In genomic region chr1:1068374-1069060, GRCh38 we compare ENCODE assay signal across 6 cellular contexts. TPM values are rescaled to one million over a fixed set of nuclear protein-coding genes. Genes with fewer than 3 reads are reported as not detected.
DNase-seq lines count a peak whose midpoint lies in the region; ATAC-seq and TF ChIP-seq lines count a peak whose summit lies in the region.

No MANE protein-coding gene starts in this region.

- peak overlapping the region; percentile 15 to 87 (median 73) for H3K4me3 Mint-ChIP-seq in CD4-positive, CD25-positive, alpha-beta regulatory T cell
- peak overlapping the region; percentile 74 for H3K4me3 Mint-ChIP-seq in activated naive CD8-positive, alpha-beta T cell treated with anti-CD3 and anti-CD28 coated beads for 36 hours
- peak overlapping the region; percentile 52 for H3K4me3 Mint-ChIP-seq in natural killer cell

- intact Hi-C loops in natural killer cell (cut with micrococcal nuclease) = no loop called here

- H3K4me1 ChIP-seq in CD4-positive, CD25-positive, alpha-beta regulatory T cell (ENCODE audit: control insufficient read depth, insufficient read depth, low read length, poor library complexity, severe bottlenecking) = peaks cover 29% of the 10 kb centered on the region

- H3K27me3 Mint-ChIP-seq in CD4-positive, CD25-positive, alpha-beta regulatory T cell = peaks cover 10% of the 10 kb centered on the region
- no peaks in the 10 kb centered on the region for H3K27me3 Mint-ChIP-seq in activated naive CD8-positive, alpha-beta T cell treated with anti-CD3 and anti-CD28 coated beads for 36 hours
- H3K27me3 Mint-ChIP-seq in natural killer cell (ENCODE audit: low read depth in 2 of 2) = no peaks in the 10 kb centered on the region

- H3K27ac ChIP-seq in CD4-positive, CD25-positive, alpha-beta regulatory T cell (ENCODE audit: insufficient read depth, low read length, poor library complexity, severe bottlenecking) = peak overlapping the region; percentile 88

- H3K4me1 Mint-ChIP-seq in CD4-positive, CD25-positive, alpha-beta regulatory T cell = peaks cover 0 to 14% (median 2%) of the 10 kb centered on the region in 4 donors
- H3K4me1 Mint-ChIP-seq in activated naive CD8-positive, alpha-beta T cell treated with anti-CD3 and anti-CD28 coated beads for 36 hours = peaks cover 16% of the 10 kb centered on the region
- H3K4me1 Mint-ChIP-seq in natural killer cell = peaks cover 0 to 12% of the 10 kb centered on the region in 2 donors

- no peak overlapping the region for H3K4me3 ChIP-seq in CD4-positive, CD25-positive, alpha-beta regulatory T cell (ENCODE audit: low read depth, low read length)

- TF ChIP-seq CTCF in natural killer cell (IDR thresholded peaks at IDR 0.05) = no peak

- no peaks in the 10 kb centered on the region for H3K27me3 ChIP-seq in CD4-positive, CD25-positive, alpha-beta regulatory T cell (ENCODE audit: control insufficient read depth, insufficient read depth, low read length)

- ATAC-seq in CD4-positive, CD25-positive, alpha-beta regulatory T cell (ENCODE audit: low read depth in 2 of 2) = peak; percentile 45 to 52
- peak; percentile 14 to 36 (median 30) for ATAC-seq in natural killer cell

- H3K36me3 Mint-ChIP-seq in CD4-positive, CD25-positive, alpha-beta regulatory T cell = no peaks in the 10 kb centered on the region
- peaks cover 6% of the 10 kb centered on the region for H3K36me3 Mint-ChIP-seq in activated naive CD8-positive, alpha-beta T cell treated with anti-CD3 and anti-CD28 coated beads for 36 hours
- no peaks in the 10 kb centered on the region for H3K36me3 Mint-ChIP-seq in natural killer cell

- H3K9me3 ChIP-seq in CD4-positive, CD25-positive, alpha-beta regulatory T cell (ENCODE audit: control insufficient read depth in 2 of 2, low read length in 2 of 2) = no peaks in the 10 kb centered on the region

- H3K36me3 ChIP-seq in CD4-positive, CD25-positive, alpha-beta regulatory T cell (ENCODE audit: control insufficient read depth, insufficient read depth, low read length) = no peaks in the 10 kb centered on the region

- no peaks in the 10 kb centered on the region for H3K9me3 Mint-ChIP-seq in CD4-positive, CD25-positive, alpha-beta regulatory T cell
- no peaks in the 10 kb centered on the region for H3K9me3 Mint-ChIP-seq in activated naive CD8-positive, alpha-beta T cell treated with anti-CD3 and anti-CD28 coated beads for 36 hours
- H3K9me3 Mint-ChIP-seq in natural killer cell = no peaks in the 10 kb centered on the region

- peak overlapping the region in 1 of 3 donors; percentile 62 for H3K27ac Mint-ChIP-seq in CD4-positive, CD25-positive, alpha-beta regulatory T cell
- H3K27ac Mint-ChIP-seq in activated naive CD8-positive, alpha-beta T cell treated with anti-CD3 and anti-CD28 coated beads for 36 hours = no peak overlapping the region
- peak overlapping the region in 1 of 2 donors; percentile 56 for H3K27ac Mint-ChIP-seq in natural killer cell

- DNase-seq in CD4-positive, CD25-positive, alpha-beta regulatory T cell = peak; percentile 54 to 71 (median 67)
- DNase-seq in LoVo (ENCODE audit: low spot score) (peak; percentile 65), natural killer cell (no peak), cortex of kidney (lab: John Stamatoyannopoulos, UW) (no peak), cerebellum (ENCODE audit: low spot score) (no peak)
- peak; percentile 53 for DNase-seq in activated naive CD8-positive, alpha-beta T cell treated with anti-CD3 and anti-CD28 coated beads for 36 hours

RNA-seq across cellular contexts. Expression of gene RNF223, which starts 5.6 kb away (rescaled TPM):
- total RNA-seq in CD4-positive, CD25-positive, alpha-beta regulatory T cell = not detected
- not detected for polyA plus RNA-seq in CD4-positive, CD25-positive, alpha-beta regulatory T cell
- not detected for total RNA-seq in activated naive CD8-positive, alpha-beta T cell treated with anti-CD3 and anti-CD28 coated beads for 36 hours
- total RNA-seq in natural killer cell (not detected), cerebellum (not detected)

RNA-seq across cellular contexts. Expression of gene C1orf159, which starts 47.4 kb away (rescaled TPM):
- 20.0 TPM for total RNA-seq in CD4-positive, CD25-positive, alpha-beta regulatory T cell
- 1 to 10 TPM; 3.0 to 6.3 (median 4.7) TPM for polyA plus RNA-seq in CD4-positive, CD25-positive, alpha-beta regulatory T cell
- total RNA-seq in activated naive CD8-positive, alpha-beta T cell treated with anti-CD3 and anti-CD28 coated beads for 36 hours = 10 to 100 TPM; 18.9 to 19.0 TPM
- total RNA-seq in natural killer cell (10 to 100 TPM; 19.6 to 25.1 (median 21.5) TPM), cerebellum (11.3 TPM)

RNA-seq across cellular contexts. Expression of gene AGRN, which starts 48.6 kb away (rescaled TPM):
- 4.2 TPM for total RNA-seq in CD4-positive, CD25-positive, alpha-beta regulatory T cell
- polyA plus RNA-seq in CD4-positive, CD25-positive, alpha-beta regulatory T cell = under 1 TPM in 3 of 4 donors, not detected in 1; 0.06 to 0.38 (median 0.21) TPM
- 10 to 100 TPM; 30.4 to 30.5 TPM for total RNA-seq in activated naive CD8-positive, alpha-beta T cell treated with anti-CD3 and anti-CD28 coated beads for 36 hours
- total RNA-seq in natural killer cell (1 to 10 TPM; 4.1 to 5.0 (median 4.6) TPM), cerebellum (71.5 TPM)

RNA-seq across cellular contexts. Expression of gene ISG15, which starts 55.2 kb away (rescaled TPM):
- total RNA-seq in CD4-positive, CD25-positive, alpha-beta regulatory T cell = 76.7 TPM
- polyA plus RNA-seq in CD4-positive, CD25-positive, alpha-beta regulatory T cell = 100 to 1,000 TPM; 174 to 489 (median 295) TPM
- total RNA-seq in activated naive CD8-positive, alpha-beta T cell treated with anti-CD3 and anti-CD28 coated beads for 36 hours = 10 to 100 TPM; 71.7 to 78.4 TPM
- total RNA-seq in natural killer cell (10 to 100 TPM; 17.0 to 56.9 (median 50.2) TPM), cerebellum (10.3 TPM)

Comparison
In these comparisons a context has a peak if more than half of its experiments do, and no peak if none do; other contexts are left out.
1. DNase-seq: peak in CD4-positive, CD25-positive, alpha-beta regulatory T cell (3 of 3), LoVo (single experiment) and activated naive CD8-positive, alpha-beta T cell treated with anti-CD3 and anti-CD28 coated beads for 36 hours (single experiment); none in natural killer cell (single experiment), cortex of kidney (single experiment) and cerebellum (single experiment).
2. Peak in every context shown above with its lines, with median percentiles within 50 percentile points of each other: H3K4me3 Mint-ChIP-seq.